In genomic region chr6:563863-564262, GRCh38 we compare ENCODE assay signal across 1 cellular context.
A peak's percentile ranks its signal among the peaks of the same experiment; 100 is the strongest.
TF ChIP-seq lines count a peak whose summit lies in the region.

No MANE protein-coding gene starts in this region.

TF ChIP-seq in HepG2, 621 proteins besides CTCF, POLR2A, EP300 and RAD21:
- no peak for TF ChIP-seq TFDP2 (CRISPR knock-in tag; IDR thresholded peaks at IDR 0.05)
- TF ChIP-seq CEBPB (IDR thresholded peaks at IDR 0.05; ENCODE audit: borderline replicate concordance, low read depth, low read length): peak; percentile 87
- TF ChIP-seq ZNF329 (CRISPR knock-in tag; IDR thresholded peaks at IDR 0.05; ENCODE audit: low read depth): no peak
- no peak for TF ChIP-seq ZBTB38 (CRISPR knock-in tag; IDR thresholded peaks at IDR 0.05)
